In genomic region chr1:186079084-186079684, GRCh38 we compare ENCODE assay signal across 15 cellular contexts.
DNase-seq lines count a peak whose midpoint lies in the region; ATAC-seq and TF ChIP-seq lines count a peak whose summit lies in the region.
"Had no signal": no experiment of that assay in that cellular context is flagged by ENCODE, and none has a peak within 500 bp of the region (broad histone marks: within the 10 kb centered on the region; RNA-seq: fewer than 3 reads in every experiment).

No MANE protein-coding gene starts in this region.

- no TSS peak for BruUV-seq in IMR-90 (replicated peaks; lab: Mats Ljungman, UMichigan)

- H3K36me3 ChIP-seq in IMR-90 (ENCODE audit: control insufficient read depth, insufficient read depth, low read length), result no peaks in the 10 kb centered on the region
- H3K36me3 ChIP-seq in CD8-positive, alpha-beta T cell (ENCODE audit: insufficient read depth, low read length), result no peaks in the 10 kb centered on the region
- H3K36me3 ChIP-seq: SJSA1 had no signal

- H3K9me1 ChIP-seq in IMR-90 (ENCODE audit: insufficient read depth, low read length), result peaks cover 3% of the 10 kb centered on the region; the same call in 1 of the 2 replicates

- intact Hi-C loops in CD14-positive monocyte (cut with micrococcal nuclease) (no loop called here), IMR-90 (cut with micrococcal nuclease) (no loop called here)
- intact Hi-C loops in CD8-positive, alpha-beta T cell (cut with DNase I, micrococcal nuclease), result no loop called here

- no peak overlapping the region for H4K5ac ChIP-seq in IMR-90 (ENCODE audit: low read depth, low read length)

- no peak overlapping the region for H4K91ac ChIP-seq in IMR-90 (ENCODE audit: insufficient read depth, low read depth, low read length)

- H3K14ac ChIP-seq in IMR-90 (replicated peaks; ENCODE audit: low read depth, low read length), result no peak overlapping the region

- no peaks in the 10 kb centered on the region for H3K9me3 ChIP-seq in IMR-90 (ENCODE audit: control insufficient read depth, insufficient read depth, low read length)
- no peaks in the 10 kb centered on the region for H3K9me3 ChIP-seq in CD8-positive, alpha-beta T cell (ENCODE audit: low read length)
- H3K9me3 ChIP-seq: SJSA1 had no signal

- TF ChIP-seq RAD21 in IMR-90 (IDR thresholded peaks at IDR 0.05; ENCODE audit: low read length), result no peak

- peak overlapping the region; percentile 1; the same call in 1 of the 2 replicates for H3K4ac ChIP-seq in IMR-90 (ENCODE audit: low read depth, low read length)

- H3K36me3 Mint-ChIP-seq in CD14-positive monocyte, result no peaks in the 10 kb centered on the region
- H3K36me3 Mint-ChIP-seq in endothelial cell (ENCODE audit: low read depth, unreplicated experiment), result peaks cover 5% of the 10 kb centered on the region
- peaks cover 30% of the 10 kb centered on the region for H3K36me3 Mint-ChIP-seq in nephron progenitor cell (ENCODE audit: low read depth)
- no peaks in the 10 kb centered on the region for H3K36me3 Mint-ChIP-seq in CD8-positive, alpha-beta T cell

- no peak overlapping the region for H3K56ac ChIP-seq in IMR-90 (ENCODE audit: extremely low read depth, insufficient read depth, low read length)

- H2BK120ac ChIP-seq in IMR-90 (ENCODE audit: low read depth, low read length), result no peak overlapping the region

- dilution Hi-C loops in IMR-90 (cut with HindIII; ENCODE audit: low sequenced_read_pairs, unreplicated experiment), result no loop called here

- POLR2A ChIA-PET in IMR-90 (lab: Charles Lee; ENCODE audit: unreplicated experiment), result no interaction called here
- POLR2A ChIA-PET in CD8-positive, alpha-beta T cell (lab: Charles Lee), result no interaction called here

- no peak for TF ChIP-seq POLR2A in IMR-90 (IDR thresholded peaks at IDR 0.05; ENCODE audit: low read depth, low read length)

- in situ Hi-C loops in IMR-90 (cut with MboI; ENCODE audit: low sequenced_read_pairs), result no loop called here

- peaks cover 3% of the 10 kb centered on the region for H3K4me1 Mint-ChIP-seq in CD14-positive monocyte
- peaks cover 4% of the 10 kb centered on the region for H3K4me1 Mint-ChIP-seq in endothelial cell (ENCODE audit: unreplicated experiment)
- H3K4me1 Mint-ChIP-seq in nephron progenitor cell, result peaks cover 19% of the 10 kb centered on the region
- no peaks in the 10 kb centered on the region for H3K4me1 Mint-ChIP-seq in CD8-positive, alpha-beta T cell (ENCODE audit: low read depth)

- ATAC-seq in IMR-90 (ENCODE audit: low read depth) (no peak), HG03432 (IDR thresholded peaks at IDR 0.05; ENCODE audit: unreplicated experiment) (no peak)
- no peak for ATAC-seq in CD8-positive, alpha-beta T cell

- H4K20me1 ChIP-seq in IMR-90 (ENCODE audit: insufficient read depth, low read length), result no peaks in the 10 kb centered on the region

- no peak overlapping the region for H3K9ac ChIP-seq in IMR-90 (ENCODE audit: low read depth, low read length)

- 84% methylated on average over 3 of the region's 7 CpGs; no CpG with 5 or more reads in 1 of the 2 experiments for WGBS in IMR-90 (ENCODE audit: extremely low coverage in 2 of 2, insufficient read length in 1 of 2), 2 experiments

- TF ChIP-seq CTCF in CD14-positive monocyte (IDR thresholded peaks at IDR 0.05) (no peak), IMR-90 (conservative IDR thresholded peaks at IDR 0.05; ENCODE audit: low read depth, low read length) (no peak), endothelial cell (IDR thresholded peaks at IDR 0.05; ENCODE audit: unreplicated experiment) (no peak), nephron progenitor cell (IDR thresholded peaks at IDR 0.05) (no peak)
- TF ChIP-seq CTCF in CD8-positive, alpha-beta T cell (IDR thresholded peaks at IDR 0.05), result no peak

- no peaks in the 10 kb centered on the region; the same call in 1 of the 2 replicates for H3K4me1 ChIP-seq in IMR-90 (ENCODE audit: control insufficient read depth, insufficient read depth, low read length)
- no peaks in the 10 kb centered on the region for H3K4me1 ChIP-seq in CD8-positive, alpha-beta T cell (ENCODE audit: insufficient read depth, low read length)

- H2AK5ac ChIP-seq in IMR-90 (ENCODE audit: low read depth, low read length), result no peak overlapping the region; the same call in 1 of the 2 replicates

- H3K27ac Mint-ChIP-seq in CD14-positive monocyte (no peak overlapping the region), endothelial cell (ENCODE audit: unreplicated experiment) (no peak overlapping the region), nephron progenitor cell (peak overlapping the region; percentile 69)
- no peak overlapping the region for H3K27ac Mint-ChIP-seq in CD8-positive, alpha-beta T cell

- H2BK15ac ChIP-seq in IMR-90 (ENCODE audit: low read depth, low read length), result no peak overlapping the region

- no peak overlapping the region for H2BK20ac ChIP-seq in IMR-90 (ENCODE audit: low read depth, low read length)

- no peak overlapping the region for H3K27ac ChIP-seq in IMR-90 (ENCODE audit: insufficient read depth, low read length)
- H3K27ac ChIP-seq in CD8-positive, alpha-beta T cell (ENCODE audit: low read depth, low read length), result no peak overlapping the region

- H3K4me2 ChIP-seq in IMR-90 (ENCODE audit: low read depth, low read length), result no peak overlapping the region

- no peaks in the 10 kb centered on the region for H3K27me3 ChIP-seq in IMR-90 (ENCODE audit: control insufficient read depth, insufficient read depth, low read length)
- no peaks in the 10 kb centered on the region for H3K27me3 ChIP-seq in CD8-positive, alpha-beta T cell (ENCODE audit: insufficient read depth, low read length)
- H3K27me3 ChIP-seq: SJSA1 had no signal

- CTCF ChIA-PET in IMR-90 (lab: Yijun Ruan, JAX), result no interaction called here
- CTCF ChIA-PET in CD8-positive, alpha-beta T cell (lab: Charles Lee), result no interaction called here

- peaks cover 0 to 2% (median 0%) of the 10 kb centered on the region in 3 donors for H3K27me3 Mint-ChIP-seq in CD14-positive monocyte (ENCODE audit: low read depth in 3 of 3)
- no peaks in the 10 kb centered on the region for H3K27me3 Mint-ChIP-seq in endothelial cell (ENCODE audit: unreplicated experiment)
- H3K27me3 Mint-ChIP-seq in nephron progenitor cell (ENCODE audit: low read depth, poor library complexity), result no peaks in the 10 kb centered on the region
- peaks cover 10% of the 10 kb centered on the region for H3K27me3 Mint-ChIP-seq in CD8-positive, alpha-beta T cell (ENCODE audit: low read depth)

- no peak overlapping the region for H3K4me3 ChIP-seq in IMR-90 (ENCODE audit: insufficient read depth, low read depth, low read length)
- no peak overlapping the region for H3K4me3 ChIP-seq in CD8-positive, alpha-beta T cell (ENCODE audit: low read depth, low read length)
- H3K4me3 ChIP-seq: SJSA1 had no signal

- no peak overlapping the region for H2BK5ac ChIP-seq in IMR-90 (ENCODE audit: low read depth, low read length, poor library complexity, severe bottlenecking)

- DNase-seq in CD14-positive monocyte (ENCODE audit: low spot score), result peak; percentile 34
- no peak for DNase-seq in IMR-90
- no peak for DNase-seq in endothelial cell (ENCODE audit: low spot score)
- no peak for DNase-seq in nephron progenitor cell
- no peak for DNase-seq in iPS-NIHi7 (ENCODE audit: extremely low spot score)
- no peak for DNase-seq in GM19238 (ENCODE audit: insufficient read length, low spot score)
- no peak for DNase-seq in CD8-positive, alpha-beta T cell
- DNase-seq: GF-D8, GOT3, Karpas-422, NCI-H187 treated with DMSO at 0.1 percent for 48 hours, NCI-H510A treated with DMSO at 0.1 percent for 48 hours, NCI-H82 had no signal

- H3K9me3 Mint-ChIP-seq in CD14-positive monocyte, result peaks cover 0 to 5% (median 3%) of the 10 kb centered on the region in 7 donors
- H3K9me3 Mint-ChIP-seq in endothelial cell (ENCODE audit: unreplicated experiment), result no peaks in the 10 kb centered on the region
- H3K9me3 Mint-ChIP-seq in nephron progenitor cell, result no peaks in the 10 kb centered on the region
- H3K9me3 Mint-ChIP-seq in CD8-positive, alpha-beta T cell, result no peaks in the 10 kb centered on the region

- H3K79me1 ChIP-seq in IMR-90 (ENCODE audit: low read depth in 1 of 2, low read length in 2 of 2), result no peaks in the 10 kb centered on the region

- no peak overlapping the region for H4K8ac ChIP-seq in IMR-90 (ENCODE audit: low read depth in 2 of 2, low read length in 2 of 2)

- no peak overlapping the region for H3K18ac ChIP-seq in IMR-90 (ENCODE audit: low read depth, low read length)

- H2AFZ ChIP-seq in IMR-90 (replicated peaks; ENCODE audit: low read length, poor library complexity), result peak overlapping the region; percentile 17

- H3K4me3 Mint-ChIP-seq in CD14-positive monocyte (no peak overlapping the region), endothelial cell (ENCODE audit: unreplicated experiment) (peak overlapping the region; percentile 42), nephron progenitor cell (no peak overlapping the region)
- H3K4me3 Mint-ChIP-seq in CD8-positive, alpha-beta T cell, result no peak overlapping the region

- no peak overlapping the region for H2AK9ac ChIP-seq in IMR-90 (replicated peaks; ENCODE audit: low read depth, low read length, poor library complexity)

- no peak overlapping the region for H3K23ac ChIP-seq in IMR-90 (ENCODE audit: low read depth, low read length)

TF ChIP-seq in IMR-90, 13 proteins besides CTCF, POLR2A, EP300 and RAD21 (continues in another document):
- TF ChIP-seq MXI1 (IDR thresholded peaks at IDR 0.05; ENCODE audit: borderline replicate concordance, low read depth, low read length) (no peak), MAZ (IDR thresholded peaks at IDR 0.05; ENCODE audit: borderline replicate concordance, low read depth, low read length) (no peak), RFX5 (IDR thresholded peaks at IDR 0.05; ENCODE audit: low read depth, low read length) (no peak), CEBPB (IDR thresholded peaks at IDR 0.05; ENCODE audit: low read depth, low read length) (no peak), SMC3 (IDR thresholded peaks at IDR 0.05; ENCODE audit: low read depth, low read length) (no peak), NFE2L2 (IDR thresholded peaks at IDR 0.05; ENCODE audit: low read depth, low read length) (no peak), USF2 (IDR thresholded peaks at IDR 0.05; ENCODE audit: low read depth, low read length) (no peak), BHLHE40 (IDR thresholded peaks at IDR 0.05; ENCODE audit: low read depth, low read length) (no peak)
